8 cellular contexts compared by ENCODE assay signal in the genomic region with DNA sequence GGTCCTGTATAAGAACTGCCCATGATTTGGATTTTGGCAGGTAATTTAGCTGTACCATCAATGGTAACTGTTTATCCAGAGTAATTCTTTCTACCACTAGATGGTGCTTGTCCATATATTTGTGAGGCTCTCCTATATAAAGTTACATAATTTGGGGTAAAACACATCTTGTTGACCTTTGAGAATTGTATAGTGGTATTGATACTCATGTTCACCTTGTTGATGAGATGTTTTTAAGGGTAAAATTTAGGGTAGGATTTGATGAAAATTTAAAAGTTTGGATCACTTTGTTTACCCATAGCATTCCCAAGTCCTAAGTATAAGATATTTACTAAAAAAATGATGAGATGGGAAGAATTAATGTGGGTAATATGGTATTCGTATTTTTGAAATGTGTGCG. TPM values are rescaled to one million over a fixed set of nuclear protein-coding genes. Genes with fewer than 3 reads are reported as not detected.
DNase-seq lines count a peak whose midpoint lies in the region; ATAC-seq and TF ChIP-seq lines count a peak whose summit lies in the region.

No MANE protein-coding gene starts in this region.

- no peak overlapping the region for H3K4me3 Mint-ChIP-seq in activated CD8-positive, alpha-beta memory T cell treated with anti-CD3 and anti-CD28 coated beads, Interleukin-2, amount 10 ng/mL, durations not matched to agents 7 days and 5 days
- H3K4me3 Mint-ChIP-seq in activated CD4-positive, alpha-beta T cell treated with anti-CD3 and anti-CD28 coated beads, Interleukin-2, amount 10 ng/mL, durations not matched to agents 24 days and 14 days, result no peak overlapping the region

- no peaks in the 10 kb centered on the region for H3K36me3 ChIP-seq in mesenchymal stem cell (ENCODE audit: control insufficient read depth in 1 of 2, insufficient read depth in 2 of 2, low read depth in 1 of 2, low read length in 2 of 2)

- H4K8ac ChIP-seq in mesenchymal stem cell (ENCODE audit: low read length), result no peak overlapping the region

- peaks cover 1% of the 10 kb centered on the region for H3K36me3 Mint-ChIP-seq in activated CD8-positive, alpha-beta memory T cell treated with anti-CD3 and anti-CD28 coated beads, Interleukin-2, amount 10 ng/mL, durations not matched to agents 7 days and 5 days
- H3K36me3 Mint-ChIP-seq in activated CD4-positive, alpha-beta T cell treated with anti-CD3 and anti-CD28 coated beads, Interleukin-2, amount 10 ng/mL, durations not matched to agents 24 days and 14 days (ENCODE audit: low read depth), result no peaks in the 10 kb centered on the region

- intact Hi-C loops in activated CD4-positive, alpha-beta T cell treated with anti-CD3 and anti-CD28 coated beads, Interleukin-2, amount 10 ng/mL, durations not matched to agents 24 days and 14 days (cut with micrococcal nuclease), result loop anchor here (2.0 kb wide), 2 partner anchors 54 to 134 kb away; no protein-coding TSS in a partner anchor

- no peak overlapping the region for H3K27ac ChIP-seq in mesenchymal stem cell (ENCODE audit: low read length, poor library complexity, severe bottlenecking)

- no peak overlapping the region for H3K4ac ChIP-seq in mesenchymal stem cell (ENCODE audit: low read depth in 1 of 2, low read length in 2 of 2)

- no peak overlapping the region for H4K91ac ChIP-seq in mesenchymal stem cell (ENCODE audit: low read length)

- H3K27me3 Mint-ChIP-seq in activated CD8-positive, alpha-beta memory T cell treated with anti-CD3 and anti-CD28 coated beads, Interleukin-2, amount 10 ng/mL, durations not matched to agents 7 days and 5 days, result no peaks in the 10 kb centered on the region
- H3K27me3 Mint-ChIP-seq in activated CD4-positive, alpha-beta T cell treated with anti-CD3 and anti-CD28 coated beads, Interleukin-2, amount 10 ng/mL, durations not matched to agents 24 days and 14 days, result peaks cover 2% of the 10 kb centered on the region

- no peaks in the 10 kb centered on the region for H3K9me3 Mint-ChIP-seq in activated CD8-positive, alpha-beta memory T cell treated with anti-CD3 and anti-CD28 coated beads, Interleukin-2, amount 10 ng/mL, durations not matched to agents 7 days and 5 days (ENCODE audit: low read depth)
- H3K9me3 Mint-ChIP-seq in activated CD4-positive, alpha-beta T cell treated with anti-CD3 and anti-CD28 coated beads, Interleukin-2, amount 10 ng/mL, durations not matched to agents 24 days and 14 days, result no peaks in the 10 kb centered on the region

- no peak overlapping the region for H3K18ac ChIP-seq in mesenchymal stem cell (ENCODE audit: low read depth in 1 of 2, low read length in 2 of 2)

- H3K4me3 ChIP-seq in cardiac fibroblast (replicated peaks in 1 of 2; ENCODE audit: low read depth in 2 of 2, low read length in 2 of 2) (no peak overlapping the region), mesenchymal stem cell (ENCODE audit: insufficient read depth in 1 of 2, low read depth in 1 of 2, low read length in 2 of 2) (no peak overlapping the region)

- H2AK5ac ChIP-seq in mesenchymal stem cell (ENCODE audit: low read length, severe bottlenecking), result no peak overlapping the region

- no peak for DNase-seq in activated CD8-positive, alpha-beta memory T cell treated with anti-CD3 and anti-CD28 coated beads, Interleukin-2, amount 10 ng/mL, durations not matched to agents 7 days and 5 days
- no peak for DNase-seq in activated CD8-positive, alpha-beta memory T cell treated with anti-CD3 and anti-CD28 coated beads, Interleukin-2, amount 50 U/mL, for 4 hours
- DNase-seq in NCI-H526 (lab: John Stamatoyannopoulos, UW) (peak; percentile 20 to 52), cardiac fibroblast (ENCODE audit: low read depth in 2 of 2) (peak; percentile 44 to 58), mesenchymal stem cell (peak; percentile 49)
- DNase-seq in activated CD4-positive, alpha-beta T cell treated with anti-CD3 and anti-CD28 coated beads, Interleukin-2, amount 10 ng/mL, durations not matched to agents 24 days and 14 days, result no peak

- H3K9me3 ChIP-seq in mesenchymal stem cell (ENCODE audit: control insufficient read depth, low read length), result no peaks in the 10 kb centered on the region

- H2AFZ ChIP-seq in mesenchymal stem cell (ENCODE audit: low read depth, low read length), result no peak overlapping the region

- WGBS in mesenchymal stem cell, result no CpG with 5 or more reads among the region's 2 CpGs

- CTCF ChIA-PET in activated CD8-positive, alpha-beta memory T cell treated with anti-CD3 and anti-CD28 coated beads, Interleukin-2, amount 10 ng/mL, durations not matched to agents 7 days and 5 days (lab: Charles Lee), result interaction anchor here (0.7 to 4.1 kb wide), 13 partner anchors 12 to 146 kb away, joined by 3 to 47 read pairs (median 5); no protein-coding TSS in a partner anchor

- H3K4me1 Mint-ChIP-seq in activated CD8-positive, alpha-beta memory T cell treated with anti-CD3 and anti-CD28 coated beads, Interleukin-2, amount 10 ng/mL, durations not matched to agents 7 days and 5 days, result no peaks in the 10 kb centered on the region
- no peaks in the 10 kb centered on the region for H3K4me1 Mint-ChIP-seq in activated CD4-positive, alpha-beta T cell treated with anti-CD3 and anti-CD28 coated beads, Interleukin-2, amount 10 ng/mL, durations not matched to agents 24 days and 14 days

- no peak overlapping the region for H3K27ac Mint-ChIP-seq in activated CD8-positive, alpha-beta memory T cell treated with anti-CD3 and anti-CD28 coated beads, Interleukin-2, amount 10 ng/mL, durations not matched to agents 7 days and 5 days
- no peak overlapping the region for H3K27ac Mint-ChIP-seq in activated CD4-positive, alpha-beta T cell treated with anti-CD3 and anti-CD28 coated beads, Interleukin-2, amount 10 ng/mL, durations not matched to agents 24 days and 14 days

- H3K27me3 ChIP-seq in mesenchymal stem cell (ENCODE audit: control insufficient read depth in 1 of 2, insufficient read depth in 1 of 2, low read length in 2 of 2), result no peaks in the 10 kb centered on the region

- TF ChIP-seq CTCF in cardiac fibroblast (IDR thresholded peaks at IDR 0.05; ENCODE audit: low read depth, low read length), result peak; percentile 53

- peaks cover 27% of the 10 kb centered on the region for H3K79me1 ChIP-seq in mesenchymal stem cell (replicated peaks; ENCODE audit: low read length, poor library complexity, severe bottlenecking)

- ATAC-seq in activated CD8-positive, alpha-beta memory T cell treated with anti-CD3 and anti-CD28 coated beads, Interleukin-2, amount 10 ng/mL, durations not matched to agents 7 days and 5 days, result peak; percentile 65
- peak; percentile 47 for ATAC-seq in HG03064 (IDR thresholded peaks at IDR 0.05; ENCODE audit: low read depth, unreplicated experiment)
- ATAC-seq in GM19023 (IDR thresholded peaks at IDR 0.05; ENCODE audit: unreplicated experiment), result no peak

- H3K14ac ChIP-seq in mesenchymal stem cell (ENCODE audit: low read length in 2 of 2), result no peak overlapping the region

- no peak overlapping the region for H2BK120ac ChIP-seq in mesenchymal stem cell (ENCODE audit: low read depth, low read length)

- no peak overlapping the region for H3K4me2 ChIP-seq in mesenchymal stem cell (ENCODE audit: low read length, poor library complexity, severe bottlenecking)

- no peak overlapping the region for H3K23ac ChIP-seq in mesenchymal stem cell (ENCODE audit: low read length in 2 of 2)

- H2BK15ac ChIP-seq in mesenchymal stem cell (ENCODE audit: low read depth, poor library complexity, severe bottlenecking), result no peak overlapping the region

- H2BK5ac ChIP-seq in mesenchymal stem cell (ENCODE audit: low read depth, low read length, poor library complexity, severe bottlenecking), result no peak overlapping the region

- H3K4me1 ChIP-seq in mesenchymal stem cell (ENCODE audit: control insufficient read depth, insufficient read depth, low read depth, low read length), result peaks cover 2% of the 10 kb centered on the region

- no peak overlapping the region for H2BK12ac ChIP-seq in mesenchymal stem cell (ENCODE audit: low read length in 2 of 2)

- H3K9ac ChIP-seq in mesenchymal stem cell (ENCODE audit: low read length), result no peak overlapping the region

RNA-seq across cellular contexts. Expression of a gene that starts 31.6 kb away (rescaled TPM):
- 10 to 100 TPM in 1 of 2 experiments, 1 to 10 TPM in 1; 7.2 to 12.8 TPM for total RNA-seq in activated CD8-positive, alpha-beta memory T cell treated with anti-CD3 and anti-CD28 coated beads, Interleukin-2, amount 10 ng/mL, durations not matched to agents 7 days and 5 days
- 23.8 TPM for polyA plus RNA-seq in mesenchymal stem cell (2013, experiment 1 of 2)
- polyA plus RNA-seq in mesenchymal stem cell (2013, experiment 2 of 2), result 24.5 TPM
- 4.6 and 5.5 TPM in 2 replicates for total RNA-seq in activated CD4-positive, alpha-beta T cell treated with anti-CD3 and anti-CD28 coated beads, Interleukin-2, amount 10 ng/mL, durations not matched to agents 24 days and 14 days

Comparison
In these comparisons a context has a peak if more than half of its experiments do, and no peak if none do; other contexts are left out.
1. DNase-seq: peak in NCI-H526 (2 of 2), cardiac fibroblast (2 of 2) and mesenchymal stem cell (single experiment); none in activated CD8-positive, alpha-beta memory T cell treated with anti-CD3 and anti-CD28 coated beads, Interleukin-2, amount 10 ng/mL, durations not matched to agents 7 days and 5 days (single experiment), activated CD8-positive, alpha-beta memory T cell treated with anti-CD3 and anti-CD28 coated beads, Interleukin-2, amount 50 U/mL, for 4 hours (single experiment) and activated CD4-positive, alpha-beta T cell treated with anti-CD3 and anti-CD28 coated beads, Interleukin-2, amount 10 ng/mL, durations not matched to agents 24 days and 14 days (single experiment).